In the genomic region with DNA sequence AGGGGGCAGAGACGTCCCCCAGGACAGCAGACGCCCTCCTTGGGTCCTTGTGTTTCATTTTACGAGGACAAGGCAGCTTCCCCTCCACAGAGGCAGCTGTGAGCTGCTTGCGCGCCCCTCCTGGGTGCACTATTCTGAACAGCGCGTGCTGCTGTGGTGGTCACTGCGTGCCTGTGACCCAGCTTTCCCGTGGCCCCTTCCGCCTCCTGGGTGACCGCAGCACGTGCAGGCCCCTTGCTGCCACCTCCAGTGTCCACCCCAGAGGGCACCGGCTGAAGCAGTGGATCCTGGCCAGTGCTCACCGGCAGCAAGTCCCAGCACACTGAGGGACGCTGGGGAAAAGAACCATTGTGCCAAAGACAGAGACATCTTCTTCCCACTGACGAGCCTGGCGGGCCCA, we compare ENCODE assay signal across 29 cellular contexts.
"Had no signal": no experiment of that assay in that cellular context is flagged by ENCODE, and none has a peak within 500 bp of the region (broad histone marks: within the 10 kb centered on the region; RNA-seq: fewer than 3 reads in every experiment).

No MANE protein-coding gene starts in this region.

- ATAC-seq: mucosa of descending colon; naive thymus-derived CD4-positive, alpha-beta T cell; right lobe of liver; stimulated activated naive B cell treated with anti-CD40 and anti-IgM and Interleukin-4, amounts not matched to agents 10 μg/mL and 1 μg/mL and 100 μg/mL, for 72 hours; stimulated activated naive CD8-positive, alpha-beta T cell treated with anti-CD3 and anti-CD28 coated beads, Interleukin-15, Interleukin-2, amounts not matched to agents 100 U/mL and 50 U/mL, for 24 hours had no signal

- H3K4me2 ChIP-seq: hepatocyte, smooth muscle cell had no signal

- H3K4me3 Mint-ChIP-seq: memory B cell; naive thymus-derived CD4-positive, alpha-beta T cell; natural killer cell treated with Interleukin-12 subunit alpha and Interleukin-12 subunit beta and Interleukin-15 and Interleukin-18, amount 100 ng/mL, for 72 hours; neural crest cell; stimulated activated naive B cell treated with anti-CD40 and anti-IgM and Interleukin-4, amounts not matched to agents 10 μg/mL and 1 μg/mL and 100 μg/mL, for 72 hours had no signal

- H3K4me1 Mint-ChIP-seq: memory B cell; naive thymus-derived CD4-positive, alpha-beta T cell; stimulated activated naive B cell treated with anti-CD40 and anti-IgM and Interleukin-4, amounts not matched to agents 10 μg/mL and 1 μg/mL and 100 μg/mL, for 72 hours had no signal

- H3K4me1 ChIP-seq: heart left ventricle, left ventricle myocardium inferior, right atrium auricular region, right lobe of liver, stomach, testis, thyroid gland, transverse colon, upper lobe of left lung had no signal

- H3K36me3 ChIP-seq: heart left ventricle, left ventricle myocardium inferior, neutrophil, ovary, right atrium auricular region, right lobe of liver, stomach, thyroid gland, transverse colon, upper lobe of left lung had no signal

- H3K27ac Mint-ChIP-seq: memory B cell; naive thymus-derived CD4-positive, alpha-beta T cell; natural killer cell treated with Interleukin-12 subunit alpha and Interleukin-12 subunit beta and Interleukin-15 and Interleukin-18, amount 100 ng/mL, for 72 hours; progenitor cell of endocrine pancreas; stimulated activated naive B cell treated with anti-CD40 and anti-IgM and Interleukin-4, amounts not matched to agents 10 μg/mL and 1 μg/mL and 100 μg/mL, for 72 hours had no signal

- H3K9me3 ChIP-seq: neutrophil, ovary, right lobe of liver, testis, thyroid gland, transverse colon, upper lobe of left lung had no signal

- H3K36me3 Mint-ChIP-seq: memory B cell; naive thymus-derived CD4-positive, alpha-beta T cell; natural killer cell treated with Interleukin-12 subunit alpha and Interleukin-12 subunit beta and Interleukin-15 and Interleukin-18, amount 100 ng/mL, for 72 hours; stimulated activated naive B cell treated with anti-CD40 and anti-IgM and Interleukin-4, amounts not matched to agents 10 μg/mL and 1 μg/mL and 100 μg/mL, for 72 hours had no signal

- H3K79me2 ChIP-seq: hepatocyte had no signal

- H3K9me3 Mint-ChIP-seq: natural killer cell treated with Interleukin-12 subunit alpha and Interleukin-12 subunit beta and Interleukin-15 and Interleukin-18, amount 100 ng/mL, for 72 hours had no signal

- FAIRE-seq: keratinocyte, urothelium cell line had no signal

- H3K27me3 Mint-ChIP-seq: memory B cell; naive thymus-derived CD4-positive, alpha-beta T cell; progenitor cell of endocrine pancreas; stimulated activated naive B cell treated with anti-CD40 and anti-IgM and Interleukin-4, amounts not matched to agents 10 μg/mL and 1 μg/mL and 100 μg/mL, for 72 hours had no signal

- H3K27ac ChIP-seq: heart left ventricle, hepatocyte, left ventricle myocardium inferior, neutrophil, ovary, right atrium auricular region, right lobe of liver, stomach, testis, thyroid gland, transverse colon, upper lobe of left lung had no signal

- DNase-seq: left ventricle myocardium inferior; midbrain; mucosa of descending colon; naive thymus-derived CD4-positive, alpha-beta T cell; occipital lobe; stimulated activated CD4-positive, alpha-beta T cell treated with anti-CD3 and anti-CD28 coated beads, Interleukin-12 subunit alpha, Interleukin-12 subunit beta, amount 100 ng/mL, for 4 hours; stimulated activated CD4-positive, alpha-beta T cell treated with anti-CD3 and anti-CD28 coated beads, Interleukin-15, amount 100 ng/mL, for 24 hours; stimulated activated CD4-positive, alpha-beta T cell treated with anti-CD3 and anti-CD28 coated beads, Interleukin-2, amount 100 ng/mL, for 24 hours; stimulated activated CD4-positive, alpha-beta T cell treated with anti-CD3 and anti-CD28 coated beads, Interleukin-4, amount 100 ng/mL, for 1 hour; stimulated activated naive B cell treated with anti-CD40 and anti-IgM and Interleukin-4, amounts not matched to agents 10 μg/mL and 1 μg/mL and 100 μg/mL, for 72 hours; stimulated activated naive CD8-positive, alpha-beta T cell treated with anti-CD3 and anti-CD28 coated beads, Interleukin-15, Interleukin-2, amounts not matched to agents 100 U/mL and 50 U/mL, for 24 hours; stomach; testis; thyroid gland; transverse colon had no signal

- H2AFZ ChIP-seq: hepatocyte had no signal

- H3K27me3 ChIP-seq: hepatocyte, neutrophil, ovary, right atrium auricular region, right lobe of liver, stomach, testis, thyroid gland, transverse colon, upper lobe of left lung had no signal

- H3K4me3 ChIP-seq: heart left ventricle, hepatocyte, left ventricle myocardium inferior, mucosa of descending colon, ovary, right atrium auricular region, right lobe of liver, smooth muscle cell, stomach, testis, thyroid gland, transverse colon, upper lobe of left lung had no signal
